ENCODE assay signal across 1 cellular context in genomic region chr14:104641753-104642539, GRCh38.
TF ChIP-seq lines count a peak whose summit lies in the region.

No MANE protein-coding gene starts in this region.

TF ChIP-seq in HepG2, 621 proteins besides CTCF, POLR2A, EP300 and RAD21:
- TF ChIP-seq, protein P1, sequence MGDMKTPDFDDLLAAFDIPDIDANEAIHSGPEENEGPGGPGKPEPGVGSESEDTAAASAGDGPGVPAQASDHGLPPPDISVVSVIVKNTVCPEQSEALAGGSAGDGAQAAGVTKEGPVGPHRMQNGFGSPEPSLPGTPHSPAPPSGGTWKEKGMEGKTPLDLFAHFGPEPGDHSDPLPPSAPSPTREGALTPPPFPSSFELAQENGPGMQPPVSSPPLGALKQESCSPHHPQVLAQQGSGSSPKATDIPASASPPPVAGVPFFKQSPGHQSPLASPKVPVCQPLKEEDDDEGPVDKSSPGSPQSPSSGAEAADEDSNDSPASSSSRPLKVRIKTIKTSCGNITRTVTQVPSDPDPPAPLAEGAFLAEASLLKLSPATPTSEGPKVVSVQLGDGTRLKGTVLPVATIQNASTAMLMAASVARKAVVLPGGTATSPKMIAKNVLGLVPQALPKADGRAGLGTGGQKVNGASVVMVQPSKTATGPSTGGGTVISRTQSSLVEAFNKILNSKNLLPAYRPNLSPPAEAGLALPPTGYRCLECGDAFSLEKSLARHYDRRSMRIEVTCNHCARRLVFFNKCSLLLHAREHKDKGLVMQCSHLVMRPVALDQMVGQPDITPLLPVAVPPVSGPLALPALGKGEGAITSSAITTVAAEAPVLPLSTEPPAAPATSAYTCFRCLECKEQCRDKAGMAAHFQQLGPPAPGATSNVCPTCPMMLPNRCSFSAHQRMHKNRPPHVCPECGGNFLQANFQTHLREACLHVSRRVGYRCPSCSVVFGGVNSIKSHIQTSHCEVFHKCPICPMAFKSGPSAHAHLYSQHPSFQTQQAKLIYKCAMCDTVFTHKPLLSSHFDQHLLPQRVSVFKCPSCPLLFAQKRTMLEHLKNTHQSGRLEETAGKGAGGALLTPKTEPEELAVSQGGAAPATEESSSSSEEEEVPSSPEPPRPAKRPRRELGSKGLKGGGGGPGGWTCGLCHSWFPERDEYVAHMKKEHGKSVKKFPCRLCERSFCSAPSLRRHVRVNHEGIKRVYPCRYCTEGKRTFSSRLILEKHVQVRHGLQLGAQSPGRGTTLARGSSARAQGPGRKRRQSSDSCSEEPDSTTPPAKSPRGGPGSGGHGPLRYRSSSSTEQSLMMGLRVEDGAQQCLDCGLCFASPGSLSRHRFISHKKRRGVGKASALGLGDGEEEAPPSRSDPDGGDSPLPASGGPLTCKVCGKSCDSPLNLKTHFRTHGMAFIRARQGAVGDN (CRISPR knock-in tag; IDR thresholded peaks at IDR 0.05) = peak; percentile 27; the same call in 1 of the 2 replicates
- TF ChIP-seq ZNF143 (CRISPR knock-in tag; IDR thresholded peaks at IDR 0.05) = no peak
